In genomic region chr2:32424739-32425138, GRCh38 we compare ENCODE assay signal across 22 cellular contexts.
"Had no signal": no experiment of that assay in that cellular context is flagged by ENCODE, and none has a peak within 500 bp of the region (broad histone marks: within the 10 kb centered on the region; RNA-seq: fewer than 3 reads in every experiment).

No MANE protein-coding gene starts in this region.

- H3K27me3 Mint-ChIP-seq: activated CD4-positive, alpha-beta T cell treated with anti-CD3 and anti-CD28 coated beads, Interleukin-2, amount 10 ng/mL, durations not matched to agents 24 days and 14 days; activated CD8-positive, alpha-beta T cell treated with anti-CD3 and anti-CD28 coated beads for 36 hours; memory B cell had no signal

- H3K9me3 ChIP-seq: body of pancreas, gastrocnemius medialis, heart left ventricle, suprapubic skin, transverse colon, vagina had no signal

- H3K27me3 ChIP-seq: body of pancreas, dorsolateral prefrontal cortex, gastrocnemius medialis, heart left ventricle, suprapubic skin, transverse colon, vagina had no signal

- H3K9me3 Mint-ChIP-seq: activated CD4-positive, alpha-beta T cell treated with anti-CD3 and anti-CD28 coated beads, Interleukin-2, amount 10 ng/mL, durations not matched to agents 24 days and 14 days; activated CD8-positive, alpha-beta T cell treated with anti-CD3 and anti-CD28 coated beads for 36 hours; activated T-cell treated with anti-CD3 and anti-CD28 coated beads, Interleukin-2, amount 50 U/mL, for 4 hours; memory B cell; nephron progenitor cell had no signal

- DNase-seq: activated CD4-positive, alpha-beta T cell treated with anti-CD3 and anti-CD28 coated beads, Interleukin-2, amount 10 ng/mL, durations not matched to agents 24 days and 14 days; activated CD8-positive, alpha-beta T cell treated with anti-CD3 and anti-CD28 coated beads for 36 hours; activated effector memory CD4-positive, alpha-beta T cell treated with Interleukin-2 at 50 U/mL for 16 hours; activated naive CD4-positive, alpha-beta T cell treated with anti-CD3 and anti-CD28 coated beads, Interleukin-2, amount 50 U/mL, for 16 hours; activated T-cell treated with anti-CD3 and anti-CD28 coated beads, Interleukin-2, amount 50 U/mL, for 4 hours; body of pancreas; dorsolateral prefrontal cortex; gastrocnemius medialis; heart left ventricle; kidney glomerular epithelial cell; left ventricle myocardium superior; nephron progenitor cell; nucleus accumbens; stimulated activated CD4-positive, alpha-beta T cell treated with anti-CD3 and anti-CD28 coated beads, Interleukin-12 subunit alpha, Interleukin-12 subunit beta, amount 100 ng/mL, for 4 hours; stimulated activated CD4-positive, alpha-beta T cell treated with anti-CD3 and anti-CD28 coated beads, Interleukin-1b, Interleukin-23, amount 100 ng/mL, for 48 hours; stimulated activated naive CD8-positive, alpha-beta T cell treated with anti-CD3 and anti-CD28 coated beads, Interleukin-15, Interleukin-2, amounts not matched to agents 100 U/mL and 50 U/mL, for 24 hours; T-helper 1 cell; T1000; transverse colon had no signal

- H3K27ac ChIP-seq: body of pancreas, dorsolateral prefrontal cortex, heart left ventricle, suprapubic skin, transverse colon, vagina had no signal

- H3K27ac Mint-ChIP-seq: activated CD4-positive, alpha-beta T cell treated with anti-CD3 and anti-CD28 coated beads, Interleukin-2, amount 10 ng/mL, durations not matched to agents 24 days and 14 days had no signal

- H3K4me3 ChIP-seq: body of pancreas, dorsolateral prefrontal cortex, heart left ventricle, suprapubic skin, transverse colon, vagina had no signal

- ATAC-seq: activated CD8-positive, alpha-beta T cell treated with anti-CD3 and anti-CD28 coated beads for 36 hours; activated T-cell treated with anti-CD3 and anti-CD28 coated beads, Interleukin-2, amount 50 U/mL, for 4 hours; body of pancreas; heart left ventricle; left ventricle myocardium superior; stimulated activated naive CD8-positive, alpha-beta T cell treated with anti-CD3 and anti-CD28 coated beads, Interleukin-15, Interleukin-2, amounts not matched to agents 100 U/mL and 50 U/mL, for 24 hours had no signal

- H3K4me1 ChIP-seq: suprapubic skin had no signal

- H3K4me3 Mint-ChIP-seq: activated CD4-positive, alpha-beta T cell treated with anti-CD3 and anti-CD28 coated beads, Interleukin-2, amount 10 ng/mL, durations not matched to agents 24 days and 14 days; activated CD8-positive, alpha-beta T cell treated with anti-CD3 and anti-CD28 coated beads for 36 hours; activated T-cell treated with anti-CD3 and anti-CD28 coated beads, Interleukin-2, amount 50 U/mL, for 4 hours; memory B cell; nephron progenitor cell had no signal

- H3K36me3 ChIP-seq: gastrocnemius medialis, transverse colon, vagina had no signal
